In the genomic region with DNA sequence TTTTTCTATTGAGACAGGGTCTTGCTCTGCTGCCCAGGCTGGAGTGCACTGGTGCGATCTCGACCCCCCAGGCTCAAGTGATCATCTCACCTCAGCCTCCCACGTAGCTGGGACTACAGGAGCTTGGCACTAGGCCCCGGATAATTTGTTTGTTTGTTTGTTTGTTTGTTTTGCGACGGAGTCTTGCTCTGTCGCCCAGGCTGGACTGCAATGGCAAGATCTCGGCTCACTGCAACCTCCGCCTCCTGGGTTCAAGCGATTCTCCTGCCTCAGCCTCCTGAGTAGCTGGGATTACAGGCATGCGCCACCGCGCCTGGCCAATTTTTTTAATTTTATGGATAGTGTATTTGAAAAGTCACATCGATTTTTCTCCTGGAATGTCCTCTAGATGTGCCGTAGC, we compare ENCODE assay signal across 1 cellular context.
TF ChIP-seq lines count a peak whose summit lies in the region.

No MANE protein-coding gene starts in this region.

TF ChIP-seq in HepG2, 621 proteins besides CTCF, POLR2A, EP300 and RAD21:
- TF ChIP-seq ZNF121 (CRISPR knock-in tag; IDR thresholded peaks at IDR 0.05) (peak; percentile 61; the same call in 1 of the 2 replicates), ZBTB38 (CRISPR knock-in tag; IDR thresholded peaks at IDR 0.05) (0 out of 2 replicates have a peak, but pooled peaks have one; percentile 31), SAP130 (CRISPR knock-in tag; IDR thresholded peaks at IDR 0.05; ENCODE audit: low read depth) (0 out of 2 replicates have a peak, but pooled peaks have one; percentile 1)
